ENCODE assay signal across 8 cellular contexts in genomic region chrX:40543661-40544328, GRCh38. TPM values are rescaled to one million over a fixed set of nuclear protein-coding genes. Genes with fewer than 3 reads are reported as not detected.
DNase-seq lines count a peak whose midpoint lies in the region; ATAC-seq, FAIRE-seq and TF ChIP-seq lines count a peak whose summit lies in the region.

No MANE protein-coding gene starts in this region.

- intact Hi-C loops in endothelial cell of umbilical vein (cut with micrococcal nuclease) = loop anchor here (1.0 to 5.0 kb wide), 6 partner anchors 103 to 572 kb away; partner anchors contain the start of gene CXorf38

- no peaks in the 10 kb centered on the region for H3K79me2 ChIP-seq in KMS-11 (ENCODE audit: insufficient read depth, low read depth)
- H3K79me2 ChIP-seq in endothelial cell of umbilical vein (ENCODE audit: control insufficient read depth, insufficient read depth, low read length) = no peaks in the 10 kb centered on the region

- CTCF ChIA-PET in endothelial cell of umbilical vein (lab: Charles Lee) = interaction anchor here (0.5 to 2.5 kb wide), 37 partner anchors 11 to 1255 kb away, joined by 3 to 22 read pairs (median 4); partner anchors contain the start of genes ATP6AP2 and CXorf38

- H3K36me3 ChIP-seq in KMS-11 (ENCODE audit: insufficient read depth) = no peaks in the 10 kb centered on the region
- no peaks in the 10 kb centered on the region for H3K36me3 ChIP-seq in RWPE2 (ENCODE audit: low read depth)
- no peaks in the 10 kb centered on the region for H3K36me3 ChIP-seq in endothelial cell of umbilical vein (ENCODE audit: control insufficient read depth in 2 of 2, extremely low read depth in 1 of 2, insufficient read depth in 2 of 2, low read length in 2 of 2)

- peak; percentile 85 for TF ChIP-seq CTCF in KMS-11 (conservative IDR thresholded peaks at IDR 0.05; ENCODE audit: low read depth, low read length)
- TF ChIP-seq CTCF in RWPE2 (IDR thresholded peaks at IDR 0.05; ENCODE audit: poor library complexity, severe bottlenecking) = peak; percentile 72
- peak; percentile 38 to 52 for TF ChIP-seq CTCF in endothelial cell of umbilical vein (IDR thresholded peaks at IDR 0.05; ENCODE audit: extremely low read depth in 1 of 2, insufficient read depth in 1 of 2, low read depth in 1 of 2, low read length in 2 of 2)

- POLR2A ChIA-PET in endothelial cell of umbilical vein (lab: Charles Lee) = no interaction called here

- BruUV-seq in endothelial cell of umbilical vein (replicated peaks; lab: Mats Ljungman, UMichigan) = no TSS peak

- H3K4me1 ChIP-seq in KMS-11 (ENCODE audit: low read depth, poor library complexity, severe bottlenecking) (peaks cover 6% of the 10 kb centered on the region), RWPE2 (ENCODE audit: insufficient read depth, poor library complexity, severe bottlenecking) (peaks cover 4% of the 10 kb centered on the region), endothelial cell of umbilical vein (ENCODE audit: control insufficient read depth, extremely low read depth, insufficient read depth, low read length) (peaks cover 14% of the 10 kb centered on the region)

- peak; percentile 93 for FAIRE-seq in endothelial cell of umbilical vein (lab: Jason Lieb, UNC)

- H3K9ac ChIP-seq in KMS-11 (no peak overlapping the region), endothelial cell of umbilical vein (replicated peaks; ENCODE audit: extremely low read depth, insufficient read depth, low read length) (peak overlapping the region; percentile 60)

- dilution Hi-C loops in endothelial cell of umbilical vein (cut with MboI; ENCODE audit: extremely low pct_ligation_motif_present, low sequenced_read_pairs) = no loop called here

- no peak overlapping the region; the same call in 1 of the 2 replicates for H3K4me2 ChIP-seq in KMS-11
- peak overlapping the region; percentile 74 for H3K4me2 ChIP-seq in endothelial cell of umbilical vein (ENCODE audit: insufficient read depth, low read length)

- no peak overlapping the region for H3K27ac ChIP-seq in KMS-11
- no peak overlapping the region for H3K27ac ChIP-seq in RWPE2 (ENCODE audit: poor library complexity, severe bottlenecking)
- peak overlapping the region; percentile 83 for H3K27ac ChIP-seq in endothelial cell of umbilical vein (ENCODE audit: insufficient read depth, low read depth, low read length)

- H3K9me1 ChIP-seq in endothelial cell of umbilical vein (replicated peaks; ENCODE audit: control insufficient read depth, extremely low read depth, insufficient read depth, low read length) = no peaks in the 10 kb centered on the region

- H4K20me1 ChIP-seq in KMS-11 (ENCODE audit: insufficient read depth) (no peaks in the 10 kb centered on the region), endothelial cell of umbilical vein (replicated peaks; ENCODE audit: control insufficient read depth, extremely low read depth, insufficient read depth, low read length) (no peaks in the 10 kb centered on the region)

- peak; percentile 14 for DNase-seq in DMS153 treated with DMSO at 0.1 percent for 48 hours (lab: John Stamatoyannopoulos, UW; ENCODE audit: unreplicated experiment)
- no peak for DNase-seq in RWPE2 (ENCODE audit: low spot score)
- DNase-seq in endothelial cell of umbilical vein (ENCODE audit: low read depth, low spot score) = peak; percentile 90
- DNase-seq in midbrain (lab: John Stamatoyannopoulos, UW) = peak; percentile 54
- DNase-seq in UCSD-AML1 (lab: John Stamatoyannopoulos, UW; ENCODE audit: unreplicated experiment) = no peak
- no peak for DNase-seq in NCI-H187 treated with DMSO at 0.1 percent for 48 hours (lab: John Stamatoyannopoulos, UW)

- no peak for TF ChIP-seq POLR2A in endothelial cell of umbilical vein (IDR thresholded peaks at IDR 0.05; ENCODE audit: low read depth, low read length)

- no peak overlapping the region for H3K4me3 ChIP-seq in KMS-11 (IDR thresholded peaks at IDR 0.05; ENCODE audit: insufficient read depth, low read depth, low read length)
- no peak overlapping the region for H3K4me3 ChIP-seq in RWPE2 (ENCODE audit: severe bottlenecking)
- peak overlapping the region in 1 of 3 experiments; percentile 30 for H3K4me3 ChIP-seq in endothelial cell of umbilical vein (replicated peaks in 1 of 3; ENCODE audit: insufficient read depth in 1 of 3, low read depth in 1 of 3, low read length in 3 of 3)

- no peaks in the 10 kb centered on the region for H3K27me3 ChIP-seq in KMS-11 (ENCODE audit: insufficient read depth, low read depth)
- no peaks in the 10 kb centered on the region for H3K27me3 ChIP-seq in RWPE2 (ENCODE audit: insufficient read depth, poor library complexity, severe bottlenecking)
- H3K27me3 ChIP-seq in endothelial cell of umbilical vein (ENCODE audit: control insufficient read depth in 2 of 2, insufficient read depth in 2 of 2, low read length in 2 of 2) = peaks cover 0 to 7% of the 10 kb centered on the region in 2 experiments

- H2AFZ ChIP-seq in KMS-11 (ENCODE audit: low read depth) = no peak overlapping the region
- H2AFZ ChIP-seq in endothelial cell of umbilical vein (ENCODE audit: low read depth, low read length) = peak overlapping the region; percentile 62

- H3K9me3 ChIP-seq in RWPE2 (ENCODE audit: severe bottlenecking) (no peaks in the 10 kb centered on the region), endothelial cell of umbilical vein (replicated peaks; ENCODE audit: control insufficient read depth, insufficient read depth, low read length) (no peaks in the 10 kb centered on the region)

- 0 out of 3 replicates have a peak, but pooled peaks have one; percentile 40 for ATAC-seq in RWPE2 (ENCODE audit: low read depth)
- ATAC-seq in GM18867 (IDR thresholded peaks at IDR 0.05; ENCODE audit: unreplicated experiment) = no peak

TF ChIP-seq in endothelial cell of umbilical vein, 7 proteins besides CTCF, POLR2A, EP300 and RAD21:
- TF ChIP-seq MYC (IDR thresholded peaks at IDR 0.05; ENCODE audit: low read depth, low read length) (no peak), POLR2AphosphoS5 (IDR thresholded peaks at IDR 0.05; ENCODE audit: insufficient read depth, low read depth, low read length) (no peak), FOS (IDR thresholded peaks at IDR 0.05; ENCODE audit: borderline replicate concordance, insufficient read depth, low read length) (no peak), EZH2 (IDR thresholded peaks at IDR 0.05; ENCODE audit: borderline replicate concordance, low read depth, low read length, severe bottlenecking) (no peak), MAX (IDR thresholded peaks at IDR 0.05; ENCODE audit: insufficient read depth, insufficient read length) (no peak), GATA2 (IDR thresholded peaks at IDR 0.05; ENCODE audit: insufficient read depth, insufficient read length, low read depth, low read length) (peak; percentile 50), JUN (IDR thresholded peaks at IDR 0.05; ENCODE audit: borderline replicate concordance, insufficient read depth, insufficient read length, low read depth) (peak; percentile 23)

RNA-seq across cellular contexts. Expression of gene ATP6AP2, which starts 37.0 kb away (rescaled TPM):
- total RNA-seq in endothelial cell of umbilical vein = 84.6 and 90.8 TPM in 2 replicates
- polyA plus RNA-seq in endothelial cell of umbilical vein = 95.7 and 95.9 TPM in 2 replicates
- 118 and 119 TPM in 2 replicates for polyA plus RNA-seq in endothelial cell of umbilical vein (2011; cell fraction: cytosol; rRNA removed)
- 66.8 and 68.7 TPM in 2 replicates for polyA plus RNA-seq in endothelial cell of umbilical vein (2011; cell fraction: nucleus; rRNA removed)
- 182 and 201 TPM in 2 replicates for polyA plus RNA-seq in endothelial cell of umbilical vein (2012)
- 120 and 143 TPM in 2 replicates for polyA minus RNA-seq in endothelial cell of umbilical vein
- 67.0 TPM for polyA minus RNA-seq in endothelial cell of umbilical vein (2011; cell fraction: cytosol; rRNA and poly(A)+ RNA removed)
- polyA minus RNA-seq in endothelial cell of umbilical vein (2011; cell fraction: nucleus; rRNA and poly(A)+ RNA removed) = 29.5 and 44.1 TPM in 2 replicates

Comparison
In these comparisons a context has a peak if more than half of its experiments do, and no peak if none do; other contexts are left out.
1. DNase-seq: peak in DMS153 treated with DMSO at 0.1 percent for 48 hours (single experiment), endothelial cell of umbilical vein (single experiment) and midbrain (single experiment); none in RWPE2 (single experiment), UCSD-AML1 (single experiment) and NCI-H187 treated with DMSO at 0.1 percent for 48 hours (single experiment).
2. Peak in every context shown above with its lines, with median percentiles within 50 percentile points of each other: CTCF ChIP-seq.